ENCODE assay signal across 17 cellular contexts in genomic region chr13:99301913-99302636, GRCh38. TPM values are rescaled to one million over a fixed set of nuclear protein-coding genes. Genes with fewer than 3 reads are reported as not detected.
A peak's percentile ranks its signal among the peaks of the same experiment; 100 is the strongest.
DNase-seq lines count a peak whose midpoint lies in the region; TF ChIP-seq lines count a peak whose summit lies in the region.
"Had no signal": no experiment of that assay in that cellular context is flagged by ENCODE, and none has a peak within 500 bp of the region (broad histone marks: within the 10 kb centered on the region; RNA-seq: fewer than 3 reads in every experiment).

No MANE protein-coding gene starts in this region.

- no peak for TF ChIP-seq CTCF in nephron progenitor cell (IDR thresholded peaks at IDR 0.05)

- peaks cover 68% of the 10 kb centered on the region for H3K4me1 Mint-ChIP-seq in activated CD4-positive, alpha-beta T cell treated with anti-CD3 and anti-CD28 coated beads, Interleukin-2, amount 10 ng/mL, durations not matched to agents 24 days and 14 days
- H3K4me1 Mint-ChIP-seq in IgD-negative memory B cell (peaks cover 53 to 63% (median 59%) of the 10 kb centered on the region in 3 donors), nephron progenitor cell (peaks cover 19% of the 10 kb centered on the region)
- H3K4me1 Mint-ChIP-seq in activated naive CD8-positive, alpha-beta T cell (ENCODE audit: low read depth), result peaks cover 86% of the 10 kb centered on the region

- peaks cover 42% of the 10 kb centered on the region for H3K36me3 Mint-ChIP-seq in activated CD4-positive, alpha-beta T cell treated with anti-CD3 and anti-CD28 coated beads, Interleukin-2, amount 10 ng/mL, durations not matched to agents 24 days and 14 days (ENCODE audit: low read depth)
- H3K36me3 Mint-ChIP-seq in IgD-negative memory B cell (peaks cover 21% of the 10 kb centered on the region), nephron progenitor cell (ENCODE audit: low read depth) (no peaks in the 10 kb centered on the region)
- peaks cover 15% of the 10 kb centered on the region for H3K36me3 Mint-ChIP-seq in activated naive CD8-positive, alpha-beta T cell

- intact Hi-C loops in activated CD4-positive, alpha-beta T cell treated with anti-CD3 and anti-CD28 coated beads, Interleukin-2, amount 10 ng/mL, durations not matched to agents 24 days and 14 days (cut with micrococcal nuclease), result no loop called here

- H3K4me3 Mint-ChIP-seq in activated CD4-positive, alpha-beta T cell treated with anti-CD3 and anti-CD28 coated beads, Interleukin-2, amount 10 ng/mL, durations not matched to agents 24 days and 14 days, result peak overlapping the region; percentile 84
- H3K4me3 Mint-ChIP-seq in IgD-negative memory B cell (peak overlapping the region; percentile 88 to 98 (median 94)), nephron progenitor cell (no peak overlapping the region)
- H3K4me3 Mint-ChIP-seq in activated naive CD8-positive, alpha-beta T cell, result peak overlapping the region; percentile 85

- no peaks in the 10 kb centered on the region for H3K9me3 Mint-ChIP-seq in activated CD4-positive, alpha-beta T cell treated with anti-CD3 and anti-CD28 coated beads, Interleukin-2, amount 10 ng/mL, durations not matched to agents 24 days and 14 days
- no peaks in the 10 kb centered on the region for H3K9me3 Mint-ChIP-seq in IgD-negative memory B cell
- no peaks in the 10 kb centered on the region for H3K9me3 Mint-ChIP-seq in activated naive CD8-positive, alpha-beta T cell (ENCODE audit: low read depth)
- H3K9me3 Mint-ChIP-seq in nephron progenitor cell, result no peaks in the 10 kb centered on the region

- peak overlapping the region; percentile 68 for H3K27ac Mint-ChIP-seq in activated CD4-positive, alpha-beta T cell treated with anti-CD3 and anti-CD28 coated beads, Interleukin-2, amount 10 ng/mL, durations not matched to agents 24 days and 14 days
- H3K27ac Mint-ChIP-seq in IgD-negative memory B cell (peak overlapping the region; percentile 21 to 94 (median 85)), nephron progenitor cell (peak overlapping the region; percentile 2)
- peak overlapping the region; percentile 89 for H3K27ac Mint-ChIP-seq in activated naive CD8-positive, alpha-beta T cell

- no peak for DNase-seq in activated CD4-positive, alpha-beta T cell treated with anti-CD3 and anti-CD28 coated beads, Interleukin-2, amount 10 ng/mL, durations not matched to agents 24 days and 14 days
- DNase-seq in activated CD4-positive, alpha-beta T cell treated with anti-CD3 and anti-CD28 coated beads, Interleukin-2, amount 50 U/mL, for 1 hour, result no peak
- DNase-seq in nephron progenitor cell (no peak), A172 (ENCODE audit: low spot score) (no peak)
- no peak for DNase-seq in stimulated activated CD4-positive, alpha-beta T cell treated with anti-CD3 and anti-CD28 coated beads, Interleukin-2, amount 100 ng/mL, for 24 hours
- no peak for DNase-seq in central memory CD4-positive, alpha-beta T cell
- DNase-seq: DMS53; effector CD4-positive, alpha-beta T cell; foreskin melanocyte; midbrain; MM.1S; PC-3; stimulated activated CD4-positive, alpha-beta T cell treated with anti-CD3 and anti-CD28 coated beads, Interleukin-1b, Interleukin-23, amount 100 ng/mL, for 48 hours; SW 1271 had no signal

- no peaks in the 10 kb centered on the region for H3K27me3 Mint-ChIP-seq in activated CD4-positive, alpha-beta T cell treated with anti-CD3 and anti-CD28 coated beads, Interleukin-2, amount 10 ng/mL, durations not matched to agents 24 days and 14 days
- H3K27me3 Mint-ChIP-seq in IgD-negative memory B cell (no peaks in the 10 kb centered on the region), nephron progenitor cell (ENCODE audit: low read depth, poor library complexity) (peaks cover 5% of the 10 kb centered on the region)
- H3K27me3 Mint-ChIP-seq in activated naive CD8-positive, alpha-beta T cell, result no peaks in the 10 kb centered on the region

RNA-seq across cellular contexts. Expression of gene GPR183, which starts 5.1 kb away (rescaled TPM):
- 36.8 and 37.1 TPM in 2 replicates for total RNA-seq in activated CD4-positive, alpha-beta T cell treated with anti-CD3 and anti-CD28 coated beads, Interleukin-2, amount 10 ng/mL, durations not matched to agents 24 days and 14 days
- 494 TPM for polyA plus RNA-seq in IgD-negative memory B cell
- total RNA-seq in A172 (2014; rRNA removed; shearing (Covaris generic)), result not detected in 2 replicates
- total RNA-seq: PC-3, renal cortical epithelial cell had no signal

RNA-seq across cellular contexts. Expression of gene GPR18, which starts 43.9 kb away (rescaled TPM):
- 5.9 and 6.3 TPM in 2 replicates for total RNA-seq in activated CD4-positive, alpha-beta T cell treated with anti-CD3 and anti-CD28 coated beads, Interleukin-2, amount 10 ng/mL, durations not matched to agents 24 days and 14 days
- polyA plus RNA-seq in IgD-negative memory B cell, result 58.6 TPM
- not detected in 2 replicates for total RNA-seq in A172 (2014; rRNA removed; shearing (Covaris generic))
- total RNA-seq: PC-3, renal cortical epithelial cell had no signal

Comparison
In these comparisons a context has a peak if more than half of its experiments do, and no peak if none do; other contexts are left out.
1. H3K27ac Mint-ChIP-seq: peak in every context shown above with its lines; median percentile 89 in activated naive CD8-positive, alpha-beta T cell; 85 in IgD-negative memory B cell; 68 in activated CD4-positive, alpha-beta T cell treated with anti-CD3 and anti-CD28 coated beads, Interleukin-2, amount 10 ng/mL, durations not matched to agents 24 days and 14 days; 2 in nephron progenitor cell.
2. RNA of gene GPR183, which starts 5.1 kb away (total RNA-seq): 36.8 to 37.1 TPM in activated CD4-positive, alpha-beta T cell treated with anti-CD3 and anti-CD28 coated beads, Interleukin-2, amount 10 ng/mL, durations not matched to agents 24 days and 14 days; not detected in A172; every median in the first group is over 10 times any median in the second.